Comparison of ENCODE assay signal across 8 cellular contexts in the genomic region with DNA sequence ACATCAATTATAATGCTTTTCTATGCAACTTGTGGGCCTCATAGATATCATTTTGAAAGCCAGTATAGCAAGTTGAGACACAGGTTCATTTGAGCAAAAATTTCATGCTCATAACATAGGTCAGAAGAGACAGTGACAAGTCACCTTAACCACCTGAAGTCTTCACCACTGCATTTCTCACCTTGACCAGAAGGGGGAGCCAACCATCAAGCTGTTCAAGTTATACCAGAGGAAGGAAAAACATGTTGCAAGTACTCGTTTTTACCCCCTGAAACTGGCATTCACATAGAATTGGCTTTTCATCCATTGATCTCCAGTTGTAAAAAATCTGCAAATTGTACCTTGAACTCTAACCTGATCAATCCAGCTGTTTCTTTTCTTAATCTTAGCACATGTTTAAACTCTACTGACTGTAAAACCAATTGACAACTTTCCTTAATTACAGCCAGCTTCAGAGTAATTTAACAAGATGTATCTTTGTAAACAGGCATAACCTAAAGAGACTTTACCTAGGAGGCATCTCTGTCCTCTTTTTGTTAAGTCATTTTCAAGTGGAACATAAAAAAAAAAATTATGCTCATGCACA. TPM values are rescaled to one million over a fixed set of nuclear protein-coding genes. Genes with fewer than 3 reads are reported as not detected.
DNase-seq lines count a peak whose midpoint lies in the region; ATAC-seq and TF ChIP-seq lines count a peak whose summit lies in the region.

No MANE protein-coding gene starts in this region.

- intact Hi-C loops in left cardiac atrium (cut with DNase I) = loop anchor here in 1 of 2 donors (5.0 kb wide), 1 partner anchor 34 kb away; no protein-coding TSS in a partner anchor

- no peak overlapping the region for H3K9ac ChIP-seq in SK-N-MC (ENCODE audit: insufficient read length)

- ATAC-seq in GM21619 (IDR thresholded peaks at IDR 0.05; ENCODE audit: unreplicated experiment) (peak; percentile 85), left cardiac atrium (peak; percentile 64 to 69), GM19328 (IDR thresholded peaks at IDR 0.05; ENCODE audit: unreplicated experiment) (no peak)

- peak; percentile 98 for TF ChIP-seq CTCF in retinal pigment epithelial cell (conservative IDR thresholded peaks at IDR 0.05; ENCODE audit: low read depth, low read length)

- no peak overlapping the region for H3K27ac ChIP-seq in SK-N-MC

- no peaks in the 10 kb centered on the region for H3K9me3 ChIP-seq in SK-N-MC (ENCODE audit: low read depth, low read length)

- H3K4me3 ChIP-seq in SK-N-MC (no peak overlapping the region), retinal pigment epithelial cell (ENCODE audit: low read length) (no peak overlapping the region)

- no peaks in the 10 kb centered on the region for H3K36me3 ChIP-seq in SK-N-MC (ENCODE audit: insufficient read depth, low read length)

- peak; percentile 66 for DNase-seq in EH (ENCODE audit: low read depth)
- peak; percentile 75 for DNase-seq in LoVo (ENCODE audit: low spot score)
- DNase-seq in SK-N-MC (ENCODE audit: low read depth, low spot score) = peak; percentile 35
- peak; percentile 77 for DNase-seq in activated naive CD4-positive, alpha-beta T cell treated with anti-CD3 and anti-CD28 coated beads, Interleukin-2, amount 50 U/mL, for 16 hours
- peak; percentile 64 for DNase-seq in left cardiac atrium
- DNase-seq in retinal pigment epithelial cell (ENCODE audit: low read depth) = peak; percentile 37

RNA-seq across cellular contexts. Expression of a gene that starts 1.4 kb away (rescaled TPM):
- 10 to 100 TPM; 49.2 to 52.8 TPM for total RNA-seq in left cardiac atrium

RNA-seq across cellular contexts. Expression of a gene that starts 36.2 kb away (rescaled TPM):
- 100 to 1,000 TPM; 165 to 166 TPM for total RNA-seq in left cardiac atrium

RNA-seq across cellular contexts. Expression of a gene that starts 40.8 kb away (rescaled TPM):
- 10 to 100 TPM; 55.0 to 56.8 TPM for total RNA-seq in left cardiac atrium
